1 cellular context compared by ENCODE assay signal in the genomic region with DNA sequence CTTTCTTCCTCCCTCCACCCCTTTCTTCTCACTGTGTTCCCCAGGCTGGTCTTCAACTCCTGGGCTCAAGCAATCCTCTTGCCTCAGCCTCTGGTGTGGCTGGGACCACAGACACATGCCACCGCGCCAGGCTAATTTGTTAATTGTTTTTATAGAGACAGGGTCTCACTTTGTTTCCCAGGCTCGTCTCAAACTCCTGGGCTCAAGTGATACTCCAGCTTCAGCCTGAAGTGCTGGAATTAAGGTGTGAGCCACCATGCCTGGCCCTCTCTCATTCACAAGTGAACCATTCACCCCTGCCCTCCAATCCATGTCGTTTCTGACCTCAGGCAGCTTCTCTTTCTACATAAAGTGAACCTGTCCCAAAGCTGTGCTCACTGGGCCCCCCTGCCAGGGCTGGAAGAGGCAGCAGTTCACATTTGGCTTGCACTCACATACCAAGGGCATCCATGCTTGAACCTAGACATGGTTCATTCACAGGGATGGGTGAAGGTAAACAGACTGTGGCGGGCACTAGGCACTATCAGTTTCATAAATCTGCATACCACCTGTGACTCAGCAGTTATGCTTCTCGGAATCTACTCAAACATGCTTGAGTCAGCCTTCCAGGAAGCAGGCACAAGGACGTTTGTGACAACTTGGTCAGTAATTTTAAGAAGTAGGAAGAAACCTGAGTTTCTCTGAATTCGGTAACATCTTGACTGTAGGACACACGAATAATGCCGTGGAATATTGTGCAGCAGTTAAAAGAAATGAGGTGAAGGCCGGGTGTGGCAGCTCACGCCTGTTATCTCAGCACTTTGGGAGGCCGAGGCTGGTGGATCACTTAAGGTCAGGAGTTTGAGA.
A peak's percentile ranks its signal among the peaks of the same experiment; 100 is the strongest.
TF ChIP-seq lines count a peak whose summit lies in the region.

No MANE protein-coding gene starts in this region.

TF ChIP-seq in K562, 482 proteins besides CTCF, POLR2A, EP300 and RAD21 (continued from another document and continues in another):
- TF ChIP-seq, protein P1, sequence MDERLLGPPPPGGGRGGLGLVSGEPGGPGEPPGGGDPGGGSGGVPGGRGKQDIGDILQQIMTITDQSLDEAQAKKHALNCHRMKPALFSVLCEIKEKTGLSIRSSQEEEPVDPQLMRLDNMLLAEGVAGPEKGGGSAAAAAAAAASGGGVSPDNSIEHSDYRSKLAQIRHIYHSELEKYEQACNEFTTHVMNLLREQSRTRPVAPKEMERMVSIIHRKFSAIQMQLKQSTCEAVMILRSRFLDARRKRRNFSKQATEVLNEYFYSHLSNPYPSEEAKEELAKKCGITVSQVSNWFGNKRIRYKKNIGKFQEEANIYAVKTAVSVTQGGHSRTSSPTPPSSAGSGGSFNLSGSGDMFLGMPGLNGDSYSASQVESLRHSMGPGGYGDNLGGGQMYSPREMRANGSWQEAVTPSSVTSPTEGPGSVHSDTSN (CRISPR knock-in tag; IDR thresholded peaks at IDR 0.05; ENCODE audit: low read depth) = no peak
- TF ChIP-seq, protein P1 (tag; conservative IDR thresholded peaks at IDR 0.05; ENCODE audit: low read depth) = peak; percentile 47
- TF ChIP-seq EHMT2 (IDR thresholded peaks at IDR 0.05) (no peak), HNRNPH1 (optimal IDR thresholded peaks at IDR 0.05; ENCODE audit: low read depth, low read length) (no peak), FOXM1 (IDR thresholded peaks at IDR 0.05; ENCODE audit: low read depth) (0 out of 2 replicates have a peak, but pooled peaks have one; percentile 24), FOXM1 (CRISPR knock-in tag; IDR thresholded peaks at IDR 0.05; ENCODE audit: low read depth) (no peak), ZFPM2 (CRISPR knock-in tag; IDR thresholded peaks at IDR 0.05) (no peak), POU5F1 (IDR thresholded peaks at IDR 0.05; ENCODE audit: borderline replicate concordance, low read depth, low read length, partially characterized antibody) (no peak), TFAM (CRISPR knock-in tag; conservative IDR thresholded peaks at IDR 0.05) (no peak), BMI1 (IDR thresholded peaks at IDR 0.05; ENCODE audit: low read length) (no peak), TBL1XR1 (IDR thresholded peaks at IDR 0.05; ENCODE audit: low read length in 2 of 2) (peak in 1 of 2 experiments; percentile 89; a peak in 2 of 4 replicates), SREBF1 (IDR thresholded peaks at IDR 0.05; ENCODE audit: borderline replicate concordance, low read depth, low read length) (no peak), TCF7 (IDR thresholded peaks at IDR 0.05; ENCODE audit: borderline replicate concordance) (no peak), THRAP3 (IDR thresholded peaks at IDR 0.05; ENCODE audit: borderline replicate concordance) (peak; percentile 85; the same call in 1 of the 2 replicates), RBM25 (IDR thresholded peaks at IDR 0.05; ENCODE audit: low read depth, low read length, severe bottlenecking) (no peak), RHOXF2B (CRISPR knock-in tag; conservative IDR thresholded peaks at IDR 0.05) (no peak), CBX3 (IDR thresholded peaks at IDR 0.05; ENCODE audit: borderline replicate concordance in 1 of 2, low read length in 2 of 2) (no peak), MCM7 (IDR thresholded peaks at IDR 0.05) (no peak), ZNF561 (CRISPR knock-in tag; conservative IDR thresholded peaks at IDR 0.05) (no peak), ZNF778 (CRISPR knock-in tag; IDR thresholded peaks at IDR 0.05) (no peak), TRIM24 (IDR thresholded peaks at IDR 0.05) (peak in 1 of 2 experiments; percentile 65; a peak in 2 of 4 replicates), GABPA (tag; conservative IDR thresholded peaks at IDR 0.05; ENCODE audit: low read depth) (peak; percentile 43), ZBTB7A (IDR thresholded peaks at IDR 0.05; ENCODE audit: borderline replicate concordance, control insufficient read depth, low read depth, low read length) (no peak), LEF1 (IDR thresholded peaks at IDR 0.05) (peak; percentile 85), SAP30 (IDR thresholded peaks at IDR 0.05; ENCODE audit: borderline replicate concordance, insufficient read depth, low read depth, low read length, poor library complexity, severe bottlenecking) (no peak), ZNF121 (CRISPR knock-in tag; conservative IDR thresholded peaks at IDR 0.05) (no peak), STAG1 (CRISPR knock-in tag; IDR thresholded peaks at IDR 0.05; ENCODE audit: borderline replicate concordance) (no peak), HMG20B (CRISPR knock-in tag; IDR thresholded peaks at IDR 0.05) (no peak), ILK (tag; IDR thresholded peaks at IDR 0.05; ENCODE audit: borderline replicate concordance, low read depth) (0 out of 2 replicates have a peak, but pooled peaks have one; percentile 46), NR3C1 (CRISPR knock-in tag; IDR thresholded peaks at IDR 0.05) (no peak), CSDE1 (IDR thresholded peaks at IDR 0.05) (no peak), HDAC3 (IDR thresholded peaks at IDR 0.05; ENCODE audit: borderline replicate concordance, partially characterized antibody) (no peak), IRF2 (CRISPR knock-in tag; IDR thresholded peaks at IDR 0.05) (no peak), ZKSCAN3 (CRISPR knock-in tag; IDR thresholded peaks at IDR 0.05) (no peak), TAF9B (IDR thresholded peaks at IDR 0.05; ENCODE audit: partially characterized antibody) (peak; percentile 91), HDGF (IDR thresholded peaks at IDR 0.05) (no peak), ZNF224 (CRISPR knock-in tag; IDR thresholded peaks at IDR 0.05) (no peak), SNRNP70 (optimal IDR thresholded peaks at IDR 0.05; ENCODE audit: low read depth, low read length) (no peak), HDAC1 (IDR thresholded peaks at IDR 0.05) (peak in 1 of 2 experiments; percentile 75; a peak in 2 of 4 replicates), GATAD2B (IDR thresholded peaks at IDR 0.05; ENCODE audit: borderline replicate concordance) (peak; percentile 72; the same call in 1 of the 2 replicates), CBX2 (IDR thresholded peaks at IDR 0.05; ENCODE audit: insufficient read depth, low read length, poor library complexity, severe bottlenecking) (no peak), ZBED1 (IDR thresholded peaks at IDR 0.05) (no peak), GTF2A2 (tag; IDR thresholded peaks at IDR 0.05) (no peak), JUNB (CRISPR knock-in tag; conservative IDR thresholded peaks at IDR 0.05) (peak; percentile 65), FOXA1 (IDR thresholded peaks at IDR 0.05; ENCODE audit: borderline replicate concordance) (no peak), ZBTB17 (CRISPR knock-in tag; IDR thresholded peaks at IDR 0.05) (peak; percentile 84)
- TF ChIP-seq, protein P2, sequence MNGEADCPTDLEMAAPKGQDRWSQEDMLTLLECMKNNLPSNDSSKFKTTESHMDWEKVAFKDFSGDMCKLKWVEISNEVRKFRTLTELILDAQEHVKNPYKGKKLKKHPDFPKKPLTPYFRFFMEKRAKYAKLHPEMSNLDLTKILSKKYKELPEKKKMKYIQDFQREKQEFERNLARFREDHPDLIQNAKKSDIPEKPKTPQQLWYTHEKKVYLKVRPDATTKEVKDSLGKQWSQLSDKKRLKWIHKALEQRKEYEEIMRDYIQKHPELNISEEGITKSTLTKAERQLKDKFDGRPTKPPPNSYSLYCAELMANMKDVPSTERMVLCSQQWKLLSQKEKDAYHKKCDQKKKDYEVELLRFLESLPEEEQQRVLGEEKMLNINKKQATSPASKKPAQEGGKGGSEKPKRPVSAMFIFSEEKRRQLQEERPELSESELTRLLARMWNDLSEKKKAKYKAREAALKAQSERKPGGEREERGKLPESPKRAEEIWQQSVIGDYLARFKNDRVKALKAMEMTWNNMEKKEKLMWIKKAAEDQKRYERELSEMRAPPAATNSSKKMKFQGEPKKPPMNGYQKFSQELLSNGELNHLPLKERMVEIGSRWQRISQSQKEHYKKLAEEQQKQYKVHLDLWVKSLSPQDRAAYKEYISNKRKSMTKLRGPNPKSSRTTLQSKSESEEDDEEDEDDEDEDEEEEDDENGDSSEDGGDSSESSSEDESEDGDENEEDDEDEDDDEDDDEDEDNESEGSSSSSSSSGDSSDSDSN (IDR thresholded peaks at IDR 0.05; ENCODE audit: borderline replicate concordance in 1 of 2, low read depth in 2 of 2, low read length in 2 of 2) = peak in 1 of 2 experiments; percentile 9; a peak in 1 of 4 replicates
- TF ChIP-seq, protein P3, sequence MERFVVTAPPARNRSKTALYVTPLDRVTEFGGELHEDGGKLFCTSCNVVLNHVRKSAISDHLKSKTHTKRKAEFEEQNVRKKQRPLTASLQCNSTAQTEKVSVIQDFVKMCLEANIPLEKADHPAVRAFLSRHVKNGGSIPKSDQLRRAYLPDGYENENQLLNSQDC (CRISPR knock-in tag; IDR thresholded peaks at IDR 0.05) = peak; percentile 53; the same call in 1 of the 2 replicates
- TF ChIP-seq, protein P4, sequence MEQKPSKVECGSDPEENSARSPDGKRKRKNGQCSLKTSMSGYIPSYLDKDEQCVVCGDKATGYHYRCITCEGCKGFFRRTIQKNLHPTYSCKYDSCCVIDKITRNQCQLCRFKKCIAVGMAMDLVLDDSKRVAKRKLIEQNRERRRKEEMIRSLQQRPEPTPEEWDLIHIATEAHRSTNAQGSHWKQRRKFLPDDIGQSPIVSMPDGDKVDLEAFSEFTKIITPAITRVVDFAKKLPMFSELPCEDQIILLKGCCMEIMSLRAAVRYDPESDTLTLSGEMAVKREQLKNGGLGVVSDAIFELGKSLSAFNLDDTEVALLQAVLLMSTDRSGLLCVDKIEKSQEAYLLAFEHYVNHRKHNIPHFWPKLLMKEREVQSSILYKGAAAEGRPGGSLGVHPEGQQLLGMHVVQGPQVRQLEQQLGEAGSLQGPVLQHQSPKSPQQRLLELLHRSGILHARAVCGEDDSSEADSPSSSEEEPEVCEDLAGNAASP (IDR thresholded peaks at IDR 0.05) = no peak
- TF ChIP-seq, protein P5, sequence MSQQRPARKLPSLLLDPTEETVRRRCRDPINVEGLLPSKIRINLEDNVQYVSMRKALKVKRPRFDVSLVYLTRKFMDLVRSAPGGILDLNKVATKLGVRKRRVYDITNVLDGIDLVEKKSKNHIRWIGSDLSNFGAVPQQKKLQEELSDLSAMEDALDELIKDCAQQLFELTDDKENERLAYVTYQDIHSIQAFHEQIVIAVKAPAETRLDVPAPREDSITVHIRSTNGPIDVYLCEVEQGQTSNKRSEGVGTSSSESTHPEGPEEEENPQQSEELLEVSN (IDR thresholded peaks at IDR 0.05; ENCODE audit: borderline replicate concordance in 1 of 2, extremely low read depth in 1 of 2, insufficient read depth in 1 of 2, insufficient read length in 1 of 2, low read depth in 1 of 2, low read length in 1 of 2, poor library complexity in 1 of 2, severe bottlenecking in 1 of 2) = no peak
- TF ChIP-seq, protein P6, sequence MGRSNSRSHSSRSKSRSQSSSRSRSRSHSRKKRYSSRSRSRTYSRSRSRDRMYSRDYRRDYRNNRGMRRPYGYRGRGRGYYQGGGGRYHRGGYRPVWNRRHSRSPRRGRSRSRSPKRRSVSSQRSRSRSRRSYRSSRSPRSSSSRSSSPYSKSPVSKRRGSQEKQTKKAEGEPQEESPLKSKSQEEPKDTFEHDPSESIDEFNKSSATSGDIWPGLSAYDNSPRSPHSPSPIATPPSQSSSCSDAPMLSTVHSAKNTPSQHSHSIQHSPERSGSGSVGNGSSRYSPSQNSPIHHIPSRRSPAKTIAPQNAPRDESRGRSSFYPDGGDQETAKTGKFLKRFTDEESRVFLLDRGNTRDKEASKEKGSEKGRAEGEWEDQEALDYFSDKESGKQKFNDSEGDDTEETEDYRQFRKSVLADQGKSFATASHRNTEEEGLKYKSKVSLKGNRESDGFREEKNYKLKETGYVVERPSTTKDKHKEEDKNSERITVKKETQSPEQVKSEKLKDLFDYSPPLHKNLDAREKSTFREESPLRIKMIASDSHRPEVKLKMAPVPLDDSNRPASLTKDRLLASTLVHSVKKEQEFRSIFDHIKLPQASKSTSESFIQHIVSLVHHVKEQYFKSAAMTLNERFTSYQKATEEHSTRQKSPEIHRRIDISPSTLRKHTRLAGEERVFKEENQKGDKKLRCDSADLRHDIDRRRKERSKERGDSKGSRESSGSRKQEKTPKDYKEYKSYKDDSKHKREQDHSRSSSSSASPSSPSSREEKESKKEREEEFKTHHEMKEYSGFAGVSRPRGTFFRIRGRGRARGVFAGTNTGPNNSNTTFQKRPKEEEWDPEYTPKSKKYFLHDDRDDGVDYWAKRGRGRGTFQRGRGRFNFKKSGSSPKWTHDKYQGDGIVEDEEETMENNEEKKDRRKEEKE (IDR thresholded peaks at IDR 0.05; ENCODE audit: borderline replicate concordance in 1 of 2, control insufficient read depth in 1 of 2, low read depth in 2 of 2, low read length in 1 of 2) = no peak
- TF ChIP-seq, protein P7, sequence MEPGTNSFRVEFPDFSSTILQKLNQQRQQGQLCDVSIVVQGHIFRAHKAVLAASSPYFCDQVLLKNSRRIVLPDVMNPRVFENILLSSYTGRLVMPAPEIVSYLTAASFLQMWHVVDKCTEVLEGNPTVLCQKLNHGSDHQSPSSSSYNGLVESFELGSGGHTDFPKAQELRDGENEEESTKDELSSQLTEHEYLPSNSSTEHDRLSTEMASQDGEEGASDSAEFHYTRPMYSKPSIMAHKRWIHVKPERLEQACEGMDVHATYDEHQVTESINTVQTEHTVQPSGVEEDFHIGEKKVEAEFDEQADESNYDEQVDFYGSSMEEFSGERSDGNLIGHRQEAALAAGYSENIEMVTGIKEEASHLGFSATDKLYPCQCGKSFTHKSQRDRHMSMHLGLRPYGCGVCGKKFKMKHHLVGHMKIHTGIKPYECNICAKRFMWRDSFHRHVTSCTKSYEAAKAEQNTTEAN (CRISPR knock-in tag; IDR thresholded peaks at IDR 0.05) = no peak
- TF ChIP-seq, protein P8, sequence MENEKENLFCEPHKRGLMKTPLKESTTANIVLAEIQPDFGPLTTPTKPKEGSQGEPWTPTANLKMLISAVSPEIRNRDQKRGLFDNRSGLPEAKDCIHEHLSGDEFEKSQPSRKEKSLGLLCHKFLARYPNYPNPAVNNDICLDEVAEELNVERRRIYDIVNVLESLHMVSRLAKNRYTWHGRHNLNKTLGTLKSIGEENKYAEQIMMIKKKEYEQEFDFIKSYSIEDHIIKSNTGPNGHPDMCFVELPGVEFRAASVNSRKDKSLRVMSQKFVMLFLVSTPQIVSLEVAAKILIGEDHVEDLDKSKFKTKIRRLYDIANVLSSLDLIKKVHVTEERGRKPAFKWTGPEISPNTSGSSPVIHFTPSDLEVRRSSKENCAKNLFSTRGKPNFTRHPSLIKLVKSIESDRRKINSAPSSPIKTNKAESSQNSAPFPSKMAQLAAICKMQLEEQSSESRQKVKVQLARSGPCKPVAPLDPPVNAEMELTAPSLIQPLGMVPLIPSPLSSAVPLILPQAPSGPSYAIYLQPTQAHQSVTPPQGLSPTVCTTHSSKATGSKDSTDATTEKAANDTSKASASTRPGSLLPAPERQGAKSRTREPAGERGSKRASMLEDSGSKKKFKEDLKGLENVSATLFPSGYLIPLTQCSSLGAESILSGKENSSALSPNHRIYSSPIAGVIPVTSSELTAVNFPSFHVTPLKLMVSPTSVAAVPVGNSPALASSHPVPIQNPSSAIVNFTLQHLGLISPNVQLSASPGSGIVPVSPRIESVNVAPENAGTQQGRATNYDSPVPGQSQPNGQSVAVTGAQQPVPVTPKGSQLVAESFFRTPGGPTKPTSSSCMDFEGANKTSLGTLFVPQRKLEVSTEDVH (IDR thresholded peaks at IDR 0.05; ENCODE audit: low read depth, partially characterized antibody) = no peak
